ENCODE assay signal across 15 cellular contexts in the genomic region with DNA sequence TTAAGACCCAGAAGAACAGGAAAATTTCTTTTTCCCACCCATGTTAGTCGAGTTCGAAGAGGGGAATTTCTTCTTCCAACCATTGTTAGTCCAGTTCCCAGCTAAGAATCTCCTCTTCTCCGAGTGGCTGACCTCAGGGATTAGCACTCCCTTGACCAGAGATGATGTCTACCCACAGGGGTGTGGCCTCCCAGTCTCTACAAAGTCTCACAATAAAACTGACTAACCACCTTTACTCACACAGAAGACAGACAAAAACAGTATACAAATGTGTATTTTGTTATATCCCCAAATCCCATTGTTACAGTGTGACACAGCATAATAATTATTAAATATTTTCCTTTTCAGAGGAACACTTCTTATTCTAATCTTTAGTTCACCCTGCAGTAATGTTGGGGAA.
A peak's percentile ranks its signal among the peaks of the same experiment; 100 is the strongest.
DNase-seq lines count a peak whose midpoint lies in the region; ATAC-seq, FAIRE-seq and TF ChIP-seq lines count a peak whose summit lies in the region.
"Had no signal": no experiment of that assay in that cellular context is flagged by ENCODE, and none has a peak within 500 bp of the region (broad histone marks: within the 10 kb centered on the region; RNA-seq: fewer than 3 reads in every experiment).

No MANE protein-coding gene starts in this region.

- H3K36me3 Mint-ChIP-seq in T-helper 17 cell (ENCODE audit: low read depth) = peaks cover 4% of the 10 kb centered on the region
- H3K36me3 Mint-ChIP-seq: activated naive CD8-positive, alpha-beta T cell had no signal

- DNase-seq in H54 (ENCODE audit: insufficient read length, low spot score) (peak; percentile 7), T-helper 17 cell (no peak), glomerular visceral epithelial cell (ENCODE audit: extremely low spot score) (peak; percentile 39), sigmoid colon (no peak), NCI-H69 (lab: John Stamatoyannopoulos, UW) (no peak)
- DNase-seq in activated T-cell treated with anti-CD3 and anti-CD28 coated beads, Interleukin-2, amount 50 U/mL, for 48 hours = no peak
- DNase-seq: COR-L47; effector CD4-positive, alpha-beta T cell; NCI-H510A treated with DMSO at 0.1 percent for 48 hours; pancreas; RPMI8226 had no signal

- peak overlapping the region; percentile 21 for H3K27ac Mint-ChIP-seq in T-helper 17 cell
- H3K27ac Mint-ChIP-seq: activated naive CD8-positive, alpha-beta T cell had no signal

- TF ChIP-seq POLR2A in H54 (IDR thresholded peaks at IDR 0.05; ENCODE audit: low read depth, low read length) (no peak), sigmoid colon (IDR thresholded peaks at IDR 0.05) (no peak)

- WGBS in sigmoid colon, 2 donors = 74 to 85% methylated on average over 3 of the region's 3 CpGs

- H3K4me3 ChIP-seq in skeletal muscle tissue (ENCODE audit: low read length in 3 of 3) (no peak overlapping the region), sigmoid colon (no peak overlapping the region)
- H3K4me3 ChIP-seq: pancreas had no signal

- no peaks in the 10 kb centered on the region for H3K27me3 Mint-ChIP-seq in T-helper 17 cell
- H3K27me3 Mint-ChIP-seq: activated naive CD8-positive, alpha-beta T cell had no signal

- no peak for ATAC-seq in T-helper 17 cell
- ATAC-seq in GM18511 (IDR thresholded peaks at IDR 0.05; ENCODE audit: unreplicated experiment) = no peak

- H3K9me3 ChIP-seq in T-helper 17 cell (ENCODE audit: control insufficient read depth, low read length, poor library complexity, severe bottlenecking) (no peaks in the 10 kb centered on the region), skeletal muscle tissue (ENCODE audit: control insufficient read depth in 3 of 3, low read length in 3 of 3) (no peaks in the 10 kb centered on the region), sigmoid colon (no peaks in the 10 kb centered on the region)
- H3K9me3 ChIP-seq: pancreas had no signal

- H3K4me1 ChIP-seq in skeletal muscle tissue (ENCODE audit: control insufficient read depth in 3 of 3, insufficient read depth in 3 of 3, low read length in 3 of 3) (peaks cover 0 to 6% (median 4%) of the 10 kb centered on the region in 3 donors), sigmoid colon (peaks cover 0 to 19% (median 17%) of the 10 kb centered on the region in 4 donors)

- H3K27me3 ChIP-seq in skeletal muscle tissue (ENCODE audit: control insufficient read depth in 3 of 3, insufficient read depth in 3 of 3, low read length in 3 of 3) (no peaks in the 10 kb centered on the region), sigmoid colon (no peaks in the 10 kb centered on the region)
- H3K27me3 ChIP-seq: pancreas had no signal

- no peak overlapping the region for H3K4me3 Mint-ChIP-seq in T-helper 17 cell
- H3K4me3 Mint-ChIP-seq: activated naive CD8-positive, alpha-beta T cell had no signal

- H3K9ac ChIP-seq in skeletal muscle tissue (ENCODE audit: low read depth in 1 of 3, low read length in 3 of 3) = no peak overlapping the region

- H3K27ac ChIP-seq in skeletal muscle tissue (ENCODE audit: low read depth, low read length) = peak overlapping the region; percentile 76
- peak overlapping the region in 2 of 4 donors; percentile 44 for H3K27ac ChIP-seq in sigmoid colon

- no peak for TF ChIP-seq CTCF in sigmoid colon (IDR thresholded peaks at IDR 0.05)

- TF ChIP-seq EP300 in sigmoid colon (IDR thresholded peaks at IDR 0.05) = no peak

- no peaks in the 10 kb centered on the region for H3K36me3 ChIP-seq in skeletal muscle tissue (ENCODE audit: control insufficient read depth in 3 of 3, insufficient read depth in 3 of 3, low read length in 3 of 3)
- no peaks in the 10 kb centered on the region for H3K36me3 ChIP-seq in sigmoid colon
- H3K36me3 ChIP-seq: pancreas had no signal

- peak; percentile 90 for FAIRE-seq in H54 (lab: Jason Lieb, UNC)
- FAIRE-seq: pancreas, TTC549 had no signal

- intact Hi-C loops in sigmoid colon (cut with DNase I) = loop anchor here (5.0 to 10.0 kb wide), 2 partner anchors 156 to 389 kb away; partner anchors contain the start of gene UBE2D3

- H3K4me1 Mint-ChIP-seq in T-helper 17 cell = no peaks in the 10 kb centered on the region

Comparison
In these comparisons a context has a peak if more than half of its experiments do, and no peak if none do; other contexts are left out.
1. DNase-seq: peak in H54 (single experiment) and glomerular visceral epithelial cell (single experiment); none in T-helper 17 cell (0 of 3), activated T-cell treated with anti-CD3 and anti-CD28 coated beads, Interleukin-2, amount 50 U/mL, for 48 hours (0 of 2), sigmoid colon (single experiment) and NCI-H69 (single experiment).